ENCODE assay signal across 1 cellular context in genomic region chr5:59756373-59757035, GRCh38.
TF ChIP-seq lines count a peak whose summit lies in the region.

No MANE protein-coding gene starts in this region.

TF ChIP-seq in HepG2, 621 proteins besides CTCF, POLR2A, EP300 and RAD21 (continued from another document and continues in another):
- TF ChIP-seq, protein P1, sequence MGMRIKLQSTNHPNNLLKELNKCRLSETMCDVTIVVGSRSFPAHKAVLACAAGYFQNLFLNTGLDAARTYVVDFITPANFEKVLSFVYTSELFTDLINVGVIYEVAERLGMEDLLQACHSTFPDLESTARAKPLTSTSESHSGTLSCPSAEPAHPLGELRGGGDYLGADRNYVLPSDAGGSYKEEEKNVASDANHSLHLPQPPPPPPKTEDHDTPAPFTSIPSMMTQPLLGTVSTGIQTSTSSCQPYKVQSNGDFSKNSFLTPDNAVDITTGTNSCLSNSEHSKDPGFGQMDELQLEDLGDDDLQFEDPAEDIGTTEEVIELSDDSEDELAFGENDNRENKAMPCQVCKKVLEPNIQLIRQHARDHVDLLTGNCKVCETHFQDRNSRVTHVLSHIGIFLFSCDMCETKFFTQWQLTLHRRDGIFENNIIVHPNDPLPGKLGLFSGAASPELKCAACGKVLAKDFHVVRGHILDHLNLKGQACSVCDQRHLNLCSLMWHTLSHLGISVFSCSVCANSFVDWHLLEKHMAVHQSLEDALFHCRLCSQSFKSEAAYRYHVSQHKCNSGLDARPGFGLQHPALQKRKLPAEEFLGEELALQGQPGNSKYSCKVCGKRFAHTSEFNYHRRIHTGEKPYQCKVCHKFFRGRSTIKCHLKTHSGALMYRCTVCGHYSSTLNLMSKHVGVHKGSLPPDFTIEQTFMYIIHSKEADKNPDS (CRISPR knock-in tag; IDR thresholded peaks at IDR 0.05) = no peak
- TF ChIP-seq ZMYM4 (CRISPR knock-in tag; IDR thresholded peaks at IDR 0.05) (peak; percentile 54; the same call in 1 of the 2 replicates), FUBP1 (CRISPR knock-in tag; IDR thresholded peaks at IDR 0.05; ENCODE audit: borderline replicate concordance) (no peak), SRSF4 (IDR thresholded peaks at IDR 0.05; ENCODE audit: low read depth, low read length, poor library complexity, severe bottlenecking) (no peak), HES4 (CRISPR knock-in tag; IDR thresholded peaks at IDR 0.05; ENCODE audit: borderline replicate concordance) (no peak), FOXK1 (CRISPR knock-in tag; IDR thresholded peaks at IDR 0.05; ENCODE audit: borderline replicate concordance, low read depth) (no peak), ZNF710 (CRISPR knock-in tag; IDR thresholded peaks at IDR 0.05; ENCODE audit: borderline replicate concordance) (no peak), KMT2B (CRISPR knock-in tag; IDR thresholded peaks at IDR 0.05) (no peak), ZNF674 (CRISPR knock-in tag; IDR thresholded peaks at IDR 0.05; ENCODE audit: low read depth) (no peak), CEBPB (IDR thresholded peaks at IDR 0.05; ENCODE audit: borderline replicate concordance, low read depth, low read length) (no peak), ZNF558 (CRISPR knock-in tag; IDR thresholded peaks at IDR 0.05; ENCODE audit: borderline replicate concordance) (no peak), FOSL1 (CRISPR knock-in tag; IDR thresholded peaks at IDR 0.05; ENCODE audit: borderline replicate concordance) (peak; percentile 28; the same call in 1 of the 2 replicates), ZNF770 (CRISPR knock-in tag; IDR thresholded peaks at IDR 0.05) (peak; percentile 78), JUN (CRISPR knock-in tag; IDR thresholded peaks at IDR 0.05) (peak; percentile 62; the same call in 1 of the 2 replicates), NFIC (IDR thresholded peaks at IDR 0.05; ENCODE audit: low read length) (peak; percentile 65; the same call in 1 of the 2 replicates), ZNF10 (CRISPR knock-in tag; IDR thresholded peaks at IDR 0.05; ENCODE audit: borderline replicate concordance, low read depth) (no peak), ZNF773 (CRISPR knock-in tag; IDR thresholded peaks at IDR 0.05; ENCODE audit: borderline replicate concordance) (no peak), MED13 (CRISPR knock-in tag; IDR thresholded peaks at IDR 0.05) (no peak), HNF4A (CRISPR knock-in tag; IDR thresholded peaks at IDR 0.05) (peak; percentile 67), ZIK1 (CRISPR knock-in tag; IDR thresholded peaks at IDR 0.05; ENCODE audit: borderline replicate concordance, low read depth) (no peak), ZNF576 (CRISPR knock-in tag; IDR thresholded peaks at IDR 0.05) (no peak), SMC3 (IDR thresholded peaks at IDR 0.05; ENCODE audit: low read length) (no peak), ZC3H13 (CRISPR knock-in tag; IDR thresholded peaks at IDR 0.05) (no peak), ZNF549 (CRISPR knock-in tag; IDR thresholded peaks at IDR 0.05) (no peak), CENPT (CRISPR knock-in tag; IDR thresholded peaks at IDR 0.05; ENCODE audit: low read depth) (no peak), ZNF564 (CRISPR knock-in tag; IDR thresholded peaks at IDR 0.05) (no peak), ATAD3A (CRISPR knock-in tag; IDR thresholded peaks at IDR 0.05) (no peak), REPIN1 (CRISPR knock-in tag; IDR thresholded peaks at IDR 0.05; ENCODE audit: borderline replicate concordance, low read depth) (no peak), ZNF704 (CRISPR knock-in tag; IDR thresholded peaks at IDR 0.05; ENCODE audit: borderline replicate concordance) (no peak), ARNTL (CRISPR knock-in tag; IDR thresholded peaks at IDR 0.05) (no peak), ZNF546 (CRISPR knock-in tag; conservative IDR thresholded peaks at IDR 0.05) (no peak), NFE2L2 (IDR thresholded peaks at IDR 0.05; ENCODE audit: low read length) (0 out of 2 replicates have a peak, but pooled peaks have one; percentile 30), JUND (CRISPR knock-in tag; IDR thresholded peaks at IDR 0.05) (peak; percentile 86), ARID2 (CRISPR knock-in tag; IDR thresholded peaks at IDR 0.05; ENCODE audit: borderline replicate concordance) (no peak), ZNF337 (CRISPR knock-in tag; IDR thresholded peaks at IDR 0.05; ENCODE audit: borderline replicate concordance, low read depth) (no peak)
- TF ChIP-seq, protein P2, sequence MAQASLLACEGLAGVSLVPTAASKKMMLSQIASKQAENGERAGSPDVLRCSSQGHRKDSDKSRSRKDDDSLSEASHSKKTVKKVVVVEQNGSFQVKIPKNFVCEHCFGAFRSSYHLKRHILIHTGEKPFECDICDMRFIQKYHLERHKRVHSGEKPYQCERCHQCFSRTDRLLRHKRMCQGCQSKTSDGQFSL (CRISPR knock-in tag; IDR thresholded peaks at IDR 0.05) = no peak
- TF ChIP-seq, protein P3, sequence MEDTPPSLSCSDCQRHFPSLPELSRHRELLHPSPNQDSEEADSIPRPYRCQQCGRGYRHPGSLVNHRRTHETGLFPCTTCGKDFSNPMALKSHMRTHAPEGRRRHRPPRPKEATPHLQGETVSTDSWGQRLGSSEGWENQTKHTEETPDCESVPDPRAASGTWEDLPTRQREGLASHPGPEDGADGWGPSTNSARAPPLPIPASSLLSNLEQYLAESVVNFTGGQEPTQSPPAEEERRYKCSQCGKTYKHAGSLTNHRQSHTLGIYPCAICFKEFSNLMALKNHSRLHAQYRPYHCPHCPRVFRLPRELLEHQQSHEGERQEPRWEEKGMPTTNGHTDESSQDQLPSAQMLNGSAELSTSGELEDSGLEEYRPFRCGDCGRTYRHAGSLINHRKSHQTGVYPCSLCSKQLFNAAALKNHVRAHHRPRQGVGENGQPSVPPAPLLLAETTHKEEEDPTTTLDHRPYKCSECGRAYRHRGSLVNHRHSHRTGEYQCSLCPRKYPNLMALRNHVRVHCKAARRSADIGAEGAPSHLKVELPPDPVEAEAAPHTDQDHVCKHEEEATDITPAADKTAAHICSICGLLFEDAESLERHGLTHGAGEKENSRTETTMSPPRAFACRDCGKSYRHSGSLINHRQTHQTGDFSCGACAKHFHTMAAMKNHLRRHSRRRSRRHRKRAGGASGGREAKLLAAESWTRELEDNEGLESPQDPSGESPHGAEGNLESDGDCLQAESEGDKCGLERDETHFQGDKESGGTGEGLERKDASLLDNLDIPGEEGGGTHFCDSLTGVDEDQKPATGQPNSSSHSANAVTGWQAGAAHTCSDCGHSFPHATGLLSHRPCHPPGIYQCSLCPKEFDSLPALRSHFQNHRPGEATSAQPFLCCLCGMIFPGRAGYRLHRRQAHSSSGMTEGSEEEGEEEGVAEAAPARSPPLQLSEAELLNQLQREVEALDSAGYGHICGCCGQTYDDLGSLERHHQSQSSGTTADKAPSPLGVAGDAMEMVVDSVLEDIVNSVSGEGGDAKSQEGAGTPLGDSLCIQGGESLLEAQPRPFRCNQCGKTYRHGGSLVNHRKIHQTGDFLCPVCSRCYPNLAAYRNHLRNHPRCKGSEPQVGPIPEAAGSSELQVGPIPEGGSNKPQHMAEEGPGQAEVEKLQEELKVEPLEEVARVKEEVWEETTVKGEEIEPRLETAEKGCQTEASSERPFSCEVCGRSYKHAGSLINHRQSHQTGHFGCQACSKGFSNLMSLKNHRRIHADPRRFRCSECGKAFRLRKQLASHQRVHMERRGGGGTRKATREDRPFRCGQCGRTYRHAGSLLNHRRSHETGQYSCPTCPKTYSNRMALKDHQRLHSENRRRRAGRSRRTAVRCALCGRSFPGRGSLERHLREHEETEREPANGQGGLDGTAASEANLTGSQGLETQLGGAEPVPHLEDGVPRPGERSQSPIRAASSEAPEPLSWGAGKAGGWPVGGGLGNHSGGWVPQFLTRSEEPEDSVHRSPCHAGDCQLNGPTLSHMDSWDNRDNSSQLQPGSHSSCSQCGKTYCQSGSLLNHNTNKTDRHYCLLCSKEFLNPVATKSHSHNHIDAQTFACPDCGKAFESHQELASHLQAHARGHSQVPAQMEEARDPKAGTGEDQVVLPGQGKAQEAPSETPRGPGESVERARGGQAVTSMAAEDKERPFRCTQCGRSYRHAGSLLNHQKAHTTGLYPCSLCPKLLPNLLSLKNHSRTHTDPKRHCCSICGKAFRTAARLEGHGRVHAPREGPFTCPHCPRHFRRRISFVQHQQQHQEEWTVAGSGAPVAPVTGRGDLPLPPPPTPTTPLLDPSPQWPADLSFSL (CRISPR knock-in tag; IDR thresholded peaks at IDR 0.05) = 0 out of 2 replicates have a peak, but pooled peaks have one; percentile 22
- TF ChIP-seq, protein P4, sequence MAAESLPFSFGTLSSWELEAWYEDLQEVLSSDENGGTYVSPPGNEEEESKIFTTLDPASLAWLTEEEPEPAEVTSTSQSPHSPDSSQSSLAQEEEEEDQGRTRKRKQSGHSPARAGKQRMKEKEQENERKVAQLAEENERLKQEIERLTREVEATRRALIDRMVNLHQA (CRISPR knock-in tag; IDR thresholded peaks at IDR 0.05) = no peak
- TF ChIP-seq, protein P5, sequence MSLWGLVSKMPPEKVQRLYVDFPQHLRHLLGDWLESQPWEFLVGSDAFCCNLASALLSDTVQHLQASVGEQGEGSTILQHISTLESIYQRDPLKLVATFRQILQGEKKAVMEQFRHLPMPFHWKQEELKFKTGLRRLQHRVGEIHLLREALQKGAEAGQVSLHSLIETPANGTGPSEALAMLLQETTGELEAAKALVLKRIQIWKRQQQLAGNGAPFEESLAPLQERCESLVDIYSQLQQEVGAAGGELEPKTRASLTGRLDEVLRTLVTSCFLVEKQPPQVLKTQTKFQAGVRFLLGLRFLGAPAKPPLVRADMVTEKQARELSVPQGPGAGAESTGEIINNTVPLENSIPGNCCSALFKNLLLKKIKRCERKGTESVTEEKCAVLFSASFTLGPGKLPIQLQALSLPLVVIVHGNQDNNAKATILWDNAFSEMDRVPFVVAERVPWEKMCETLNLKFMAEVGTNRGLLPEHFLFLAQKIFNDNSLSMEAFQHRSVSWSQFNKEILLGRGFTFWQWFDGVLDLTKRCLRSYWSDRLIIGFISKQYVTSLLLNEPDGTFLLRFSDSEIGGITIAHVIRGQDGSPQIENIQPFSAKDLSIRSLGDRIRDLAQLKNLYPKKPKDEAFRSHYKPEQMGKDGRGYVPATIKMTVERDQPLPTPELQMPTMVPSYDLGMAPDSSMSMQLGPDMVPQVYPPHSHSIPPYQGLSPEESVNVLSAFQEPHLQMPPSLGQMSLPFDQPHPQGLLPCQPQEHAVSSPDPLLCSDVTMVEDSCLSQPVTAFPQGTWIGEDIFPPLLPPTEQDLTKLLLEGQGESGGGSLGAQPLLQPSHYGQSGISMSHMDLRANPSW (CRISPR knock-in tag; IDR thresholded peaks at IDR 0.05; ENCODE audit: borderline replicate concordance) = no peak
